1 cellular context compared by ENCODE assay signal in genomic region chr20:20355503-20355902, GRCh38.
A peak's percentile ranks its signal among the peaks of the same experiment; 100 is the strongest.
TF ChIP-seq lines count a peak whose summit lies in the region.

No MANE protein-coding gene starts in this region.

TF ChIP-seq in HEK293, 187 proteins besides CTCF, POLR2A, EP300 and RAD21:
- peak; percentile 92 for TF ChIP-seq ZNF18 (tag by site-specific recombination; IDR thresholded peaks at IDR 0.05)
